1 cellular context compared by ENCODE assay signal in genomic region chr11:66413167-66413566, GRCh38.
TF ChIP-seq lines count a peak whose summit lies in the region.

No MANE protein-coding gene starts in this region.

TF ChIP-seq in H1, 55 proteins besides CTCF, POLR2A, EP300 and RAD21:
- TF ChIP-seq BRCA1 (IDR thresholded peaks at IDR 0.05; ENCODE audit: low read depth, low read length) (no peak), ATF2 (IDR thresholded peaks at IDR 0.05; ENCODE audit: low read length) (no peak), TEAD4 (IDR thresholded peaks at IDR 0.05; ENCODE audit: low read depth, low read length) (no peak), CBX5 (IDR thresholded peaks at IDR 0.05; ENCODE audit: low read depth, low read length) (no peak), KDM1A (IDR thresholded peaks at IDR 0.05; ENCODE audit: borderline replicate concordance, low read length) (peak; percentile 78; the same call in 1 of the 2 replicates), YY1 (IDR thresholded peaks at IDR 0.05; ENCODE audit: low read depth, low read length) (no peak), CHD2 (IDR thresholded peaks at IDR 0.05; ENCODE audit: low read length) (no peak)
